Comparison of ENCODE assay signal across 7 cellular contexts in the genomic region with DNA sequence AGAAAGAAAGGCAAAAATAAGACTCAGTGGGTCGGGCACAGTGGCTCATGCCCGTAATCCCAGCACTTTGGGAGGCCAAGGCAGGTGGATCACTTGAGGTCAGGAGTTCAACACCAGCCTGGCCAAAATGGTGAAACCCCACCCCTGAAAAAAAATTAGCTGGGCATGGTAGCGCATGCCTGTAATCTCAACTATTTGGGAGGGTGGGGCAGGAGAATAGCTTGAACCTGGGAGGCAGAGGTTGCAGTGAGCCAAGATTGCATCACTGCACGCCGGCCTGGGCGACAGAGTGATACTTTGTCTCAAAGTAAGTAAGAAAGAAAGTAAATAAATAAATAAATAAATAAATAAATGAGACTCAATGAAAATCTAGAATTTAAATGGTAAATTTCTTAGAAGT.
DNase-seq lines count a peak whose midpoint lies in the region; ATAC-seq, FAIRE-seq and TF ChIP-seq lines count a peak whose summit lies in the region.
"Not testable (repeated sequence)": the region's sequence is repeated elsewhere in the genome, so short reads cannot be mapped to it uniquely, and the experiment has no call there.

No MANE protein-coding gene starts in this region.

- POLR2A ChIA-PET in A549 (lab: Yijun Ruan, JAX) = not testable (repeated sequence)
- POLR2A ChIA-PET in RWPE1 (lab: Yijun Ruan, JAX; ENCODE audit: low non-redundant PET) = interaction anchor here (1.0 to 1.1 kb wide), 2 partner anchors 29 to 374 kb away, joined by 3 to 4 read pairs; partner anchors contain the start of gene PHLDA1
- POLR2A ChIA-PET in MCF 10A (lab: Yijun Ruan, JAX) = interaction anchor here (0.9 to 3.1 kb wide), 7 partner anchors 9 to 374 kb away, joined by 3 to 21 read pairs (median 3); partner anchors contain the start of gene PHLDA1

- H3K79me2 ChIP-seq in keratinocyte (ENCODE audit: control insufficient read depth, insufficient read depth, low read length) = not testable (repeated sequence)

- H3K36me3 ChIP-seq in keratinocyte (ENCODE audit: control insufficient read depth in 2 of 2, extremely low read depth in 1 of 2, insufficient read depth in 2 of 2, low read length in 2 of 2) = not testable (repeated sequence)

- 94% methylated on average over 6 of the region's 6 CpGs for WGBS in A549 (ENCODE audit: missing lambda C conversion rate)

- not testable (repeated sequence) for H3K27me3 ChIP-seq in keratinocyte (ENCODE audit: control insufficient read depth, extremely low read depth, insufficient read depth, low read length)

- H2AFZ ChIP-seq in keratinocyte (ENCODE audit: control insufficient read depth, low read length) = not testable (repeated sequence)

- not testable (repeated sequence) for H3K4me3 ChIP-seq in A549; keratinocyte (ENCODE audit: control insufficient read depth in 2 of 3, extremely low read depth in 1 of 3, insufficient read depth in 2 of 3, low read depth in 1 of 3, low read length in 3 of 3)

- FAIRE-seq in A549 (lab: Jason Lieb, UNC) = not testable (repeated sequence)
- FAIRE-seq in keratinocyte (lab: Jason Lieb, UNC) = peak; percentile 53

- dilution Hi-C loops in keratinocyte (cut with MboI; ENCODE audit: extremely low pct_ligation_motif_present, low sequenced_read_pairs) = not testable (repeated sequence)

- CTCF ChIA-PET in A549 (lab: Yijun Ruan, JAX) = interaction anchor here (0.8 kb wide), 1 partner anchor 20 kb away, joined by 3 read pairs; no protein-coding TSS in a partner anchor
- CTCF ChIA-PET in RWPE1 (lab: Yijun Ruan, JAX) = interaction anchor here (0.6 kb wide), 1 partner anchor 164 kb away, joined by 4 read pairs; no protein-coding TSS in a partner anchor
- CTCF ChIA-PET in MCF 10A (lab: Yijun Ruan, JAX) = interaction anchor here (1.2 to 1.4 kb wide), 2 partner anchors 33 to 374 kb away, joined by 5 to 6 read pairs; partner anchors contain the start of gene PHLDA1

- TF ChIP-seq EP300 in A549 (IDR thresholded peaks at IDR 0.05) = not testable (repeated sequence)

- peak overlapping the region; percentile 85 for H3K27ac Mint-ChIP-seq in MCF 10A (ENCODE audit: low read depth, unreplicated experiment)

- peaks cover 26% of the 10 kb centered on the region for H3K4me1 Mint-ChIP-seq in MCF 10A (ENCODE audit: insufficient read depth, unreplicated experiment)

- H3K9me3 ChIP-seq in A549; keratinocyte (ENCODE audit: control insufficient read depth, low read depth, low read length): not testable (repeated sequence)

- not testable (repeated sequence) for H3K9me3 Mint-ChIP-seq in MCF 10A (ENCODE audit: unreplicated experiment)

- intact Hi-C loops in MCF 10A (cut with micrococcal nuclease) = loop anchor here (2.0 kb wide), 1 partner anchor 33 kb away; no protein-coding TSS in a partner anchor

- H3K4me2 ChIP-seq in A549 = not testable (repeated sequence)
- peak overlapping the region; percentile 51 for H3K4me2 ChIP-seq in keratinocyte (ENCODE audit: control insufficient read depth, extremely low read depth, insufficient read depth, low read depth, low read length)

- not testable (repeated sequence) for BruUV-seq in MCF 10A (replicated peaks; lab: Mats Ljungman, UMichigan)

- DNase-seq in A549 (ENCODE audit: low read depth in 1 of 2, low spot score in 1 of 2); RWPE1 (ENCODE audit: low spot score): not testable (repeated sequence)
- peak; percentile 73 for DNase-seq in LoVo (ENCODE audit: low spot score)
- peak; percentile 81 for DNase-seq in MCF 10A (ENCODE audit: unreplicated experiment)
- DNase-seq in keratinocyte (ENCODE audit: low read depth, low spot score) = peak; percentile 53
- peak; percentile 13 for DNase-seq in myocyte (ENCODE audit: low read depth)

- TF ChIP-seq POLR2A in A549 (IDR thresholded peaks at IDR 0.05; ENCODE audit: low read length) = not testable (repeated sequence)

- H3K36me3 Mint-ChIP-seq in MCF 10A (ENCODE audit: insufficient read depth, unreplicated experiment) = not testable (repeated sequence)

- H3K4me1 ChIP-seq in A549 = peaks cover 47% of the 10 kb centered on the region
- H3K4me1 ChIP-seq in keratinocyte (ENCODE audit: control insufficient read depth, extremely low read depth, insufficient read depth, low read length) = peaks cover 60% of the 10 kb centered on the region

- not testable (repeated sequence) for ATAC-seq in A549
- ATAC-seq in esophagus mucosa = peak; percentile 69

- H3K27me3 Mint-ChIP-seq in MCF 10A (ENCODE audit: insufficient read depth, unreplicated experiment) = not testable (repeated sequence)

- TF ChIP-seq CTCF in A549 (IDR thresholded peaks at IDR 0.05); RWPE1 (conservative IDR thresholded peaks at IDR 0.05; ENCODE audit: low read depth); MCF 10A (IDR thresholded peaks at IDR 0.05; ENCODE audit: unreplicated experiment); keratinocyte (optimal IDR thresholded peaks at IDR 0.05 in 1 of 3, IDR thresholded peaks at IDR 0.05 in 1 of 3, conservative IDR thresholded peaks at IDR 0.05 in 1 of 3; ENCODE audit: extremely low read depth in 1 of 3, insufficient read depth in 2 of 3, low read length in 3 of 3): not testable (repeated sequence)

- not testable (repeated sequence) for H4K20me1 ChIP-seq in keratinocyte (ENCODE audit: control insufficient read depth, extremely low read depth, insufficient read depth, low read length)

- peak overlapping the region; percentile 32 to 79; a peak in 4 of 6 replicates for H3K27ac ChIP-seq in A549
- peak overlapping the region; percentile 90 for H3K27ac ChIP-seq in RWPE1
- H3K27ac ChIP-seq in keratinocyte (ENCODE audit: control insufficient read depth, insufficient read depth, low read length) = peak overlapping the region; percentile 92

- H3K9ac ChIP-seq in keratinocyte (ENCODE audit: control insufficient read depth, extremely low read depth, insufficient read depth, low read length) = peak overlapping the region; percentile 71

- not testable (repeated sequence) for H3K9me1 ChIP-seq in keratinocyte (ENCODE audit: control insufficient read depth, extremely low read depth, insufficient read depth, low read length)

- TF ChIP-seq RAD21 in A549 (conservative IDR thresholded peaks at IDR 0.05 in 1 of 2, IDR thresholded peaks at IDR 0.05 in 1 of 2) = not testable (repeated sequence)

- H3K4me3 Mint-ChIP-seq in MCF 10A (ENCODE audit: unreplicated experiment) = not testable (repeated sequence)

TF ChIP-seq in A549, 52 proteins besides CTCF, POLR2A, EP300 and RAD21:
- peak; percentile 53; the same call in 1 of the 2 replicates for TF ChIP-seq ZC3H11A (IDR thresholded peaks at IDR 0.05)
